ENCODE assay signal across 13 cellular contexts in the genomic region with DNA sequence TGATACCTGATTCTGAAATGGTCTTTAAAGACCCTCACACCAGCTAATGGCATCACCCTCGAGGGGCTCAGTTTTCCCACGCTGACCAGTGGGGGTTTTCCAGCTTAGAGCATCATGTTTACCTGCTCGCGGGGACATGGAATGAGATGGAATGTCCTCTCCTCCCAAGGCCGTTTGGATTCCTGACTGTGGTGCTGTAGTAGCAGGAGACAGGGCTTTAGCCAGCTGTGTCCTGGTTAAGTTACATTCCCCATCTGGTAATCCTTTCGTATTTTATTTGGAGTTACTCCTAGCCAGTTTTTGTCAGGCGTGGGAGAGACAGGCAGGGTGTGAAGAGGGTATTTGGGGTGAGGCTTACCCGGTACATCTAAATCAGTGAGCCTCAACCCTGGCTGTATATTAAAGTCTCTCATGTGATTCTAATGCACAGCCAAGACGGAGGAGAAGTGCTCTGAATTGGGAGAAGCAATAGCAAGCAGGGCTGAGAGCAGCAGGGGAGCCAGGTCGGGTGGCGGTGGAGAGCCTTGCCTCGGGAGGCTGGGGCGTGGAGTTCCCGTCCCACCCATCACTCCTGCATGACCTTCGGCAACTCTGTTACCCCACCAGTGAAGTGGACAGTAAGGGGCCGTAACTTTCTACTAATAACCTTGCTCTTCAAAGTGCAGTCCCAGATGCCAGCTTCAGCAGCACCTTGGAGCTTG. TPM values are rescaled to one million over a fixed set of nuclear protein-coding genes. Genes with fewer than 3 reads are reported as not detected.
DNase-seq lines count a peak whose midpoint lies in the region; ATAC-seq, FAIRE-seq and TF ChIP-seq lines count a peak whose summit lies in the region.
"Had no signal": no experiment of that assay in that cellular context is flagged by ENCODE, and none has a peak within 500 bp of the region (broad histone marks: within the 10 kb centered on the region; RNA-seq: fewer than 3 reads in every experiment).

No MANE protein-coding gene starts in this region.

- POLR2A ChIA-PET in A549 (lab: Yijun Ruan, JAX): interaction anchor here (2.8 kb wide), 1 partner anchor 70 kb away, joined by 13 read pairs; the partner anchor contains the start of gene DUSP1

- no peak for DNase-seq in A549 (ENCODE audit: low read depth in 1 of 2, low spot score in 1 of 2)
- peak; percentile 89 for DNase-seq in NCI-H82 (lab: John Stamatoyannopoulos, UW)
- no peak for DNase-seq in Right ventricle myocardium superior
- DNase-seq in psoas muscle: no peak
- no peak for DNase-seq in T-helper 2 cell
- no peak for DNase-seq in activated T-cell treated with anti-CD3 and anti-CD28 coated beads for 4 hours
- no peak for DNase-seq in GM19238 (ENCODE audit: insufficient read length, low spot score)
- DNase-seq: activated gamma-delta T cell treated with Interleukin-2 at 50 U/mL for 16 hours, GDM1, Karpas-422, NCI-H345, SJCRH30 had no signal

- peaks cover 0 to 5% of the 10 kb centered on the region in 2 donors for H3K36me3 ChIP-seq in psoas muscle (ENCODE audit: insufficient read depth in 1 of 2, low read depth in 1 of 2)

- CTCF ChIA-PET in A549 (lab: Yijun Ruan, JAX): interaction anchor here (1.2 to 4.5 kb wide), 7 partner anchors 9 to 133 kb away, joined by 3 to 22 read pairs (median 5); partner anchors contain the start of gene DUSP1

- no peak for TF ChIP-seq POLR2A in A549 (IDR thresholded peaks at IDR 0.05; ENCODE audit: low read length)

- intact Hi-C loops in Right ventricle myocardium superior (cut with DNase I) (no loop called here), psoas muscle (cut with DNase I) (no loop called here)

- H3K27ac ChIP-seq in A549: peak overlapping the region; percentile 20 to 69
- peak overlapping the region; percentile 73 for H3K27ac ChIP-seq in psoas muscle
- H3K27ac ChIP-seq: SJCRH30 had no signal

- H3K9me3 ChIP-seq in A549: no peaks in the 10 kb centered on the region
- no peaks in the 10 kb centered on the region for H3K9me3 ChIP-seq in psoas muscle
- H3K9me3 ChIP-seq: SJCRH30 had no signal

- no peak overlapping the region for H3K4me3 ChIP-seq in A549
- no peak overlapping the region for H3K4me3 ChIP-seq in psoas muscle
- H3K4me3 ChIP-seq: SJCRH30 had no signal

- 79% methylated on average over 16 of the region's 16 CpGs for WGBS in A549 (ENCODE audit: missing lambda C conversion rate)
- 22 to 35% (median 25%) methylated on average over 16 of the region's 16 CpGs for whole genome bisulfite sequencing in psoas muscle, 3 donors

- no peak for TF ChIP-seq EP300 in A549 (IDR thresholded peaks at IDR 0.05)

- H3K4me2 ChIP-seq in A549: peak overlapping the region; percentile 2; the same call in 2 of the 3 replicates

- H3K27me3 ChIP-seq in psoas muscle (ENCODE audit: insufficient read depth in 3 of 3, low read length in 2 of 3): no peaks in the 10 kb centered on the region
- H3K27me3 ChIP-seq: SJCRH30 had no signal

- no peak for ATAC-seq in A549
- peak; percentile 53 for ATAC-seq in Right ventricle myocardium superior (ENCODE audit: poor library complexity)
- ATAC-seq in psoas muscle: peak; percentile 35 to 67 (median 48)
- no peak for ATAC-seq in GM18858 (IDR thresholded peaks at IDR 0.05; ENCODE audit: unreplicated experiment)

- peaks cover 75% of the 10 kb centered on the region for H3K4me1 ChIP-seq in A549
- peaks cover 54% of the 10 kb centered on the region for H3K4me1 ChIP-seq in psoas muscle

- no peak for FAIRE-seq in A549 (lab: Jason Lieb, UNC)

- TF ChIP-seq CTCF in A549 (IDR thresholded peaks at IDR 0.05): no peak
- TF ChIP-seq CTCF in psoas muscle (IDR thresholded peaks at IDR 0.05): no peak

- TF ChIP-seq RAD21 in A549 (conservative IDR thresholded peaks at IDR 0.05 in 1 of 2, IDR thresholded peaks at IDR 0.05 in 1 of 2): no peak

TF ChIP-seq in A549, 52 proteins besides CTCF, POLR2A, EP300 and RAD21:
- no peak for TF ChIP-seq ZSCAN20 (CRISPR knock-in tag; IDR thresholded peaks at IDR 0.05)
- no peak for TF ChIP-seq CBX8 (IDR thresholded peaks at IDR 0.05)
- TF ChIP-seq SMC3 (IDR thresholded peaks at IDR 0.05): no peak
- no peak for TF ChIP-seq ELK1 (IDR thresholded peaks at IDR 0.05; ENCODE audit: low read depth, low read length)

RNA-seq across cellular contexts. Expression of gene ERGIC1, which starts 6.2 kb away (rescaled TPM):
- polyA plus RNA-seq in A549 (2011; rRNA removed) (176 and 208 TPM in 2 replicates), A549 (2017; fragmentation: RNase III; extraction: RNeasy Plus Mini Kit Qiagen cat#74134 plus additional on column Dnase treatment) (289 to 322 TPM (median 304 TPM) in 3 replicates), psoas muscle (100 to 1,000 TPM in 1 of 3 donors, 10 to 100 TPM in 2; 50.5 to 116 (median 60.1) TPM)
- polyA plus RNA-seq in A549 (2012; cell fraction: cytosol; rRNA removed): 184 and 254 TPM in 2 replicates
- 131 and 150 TPM in 2 replicates for polyA plus RNA-seq in A549 (2012; cell fraction: nucleus; rRNA removed)
- polyA minus RNA-seq in A549 (2011; rRNA and poly(A)+ RNA removed): 418 and 510 TPM in 2 replicates
- total RNA-seq in Right ventricle myocardium superior (75.5 TPM), psoas muscle (10 to 100 TPM; 49.9 to 86.5 (median 53.7) TPM)

Comparison
In these comparisons a context has a peak if more than half of its experiments do, and no peak if none do; other contexts are left out.
1. ATAC-seq: peak in Right ventricle myocardium superior (single experiment) and psoas muscle (4 of 4); none in A549 (0 of 2) and GM18858 (single experiment).